In genomic region chr10:72088879-72089585, GRCh38 we compare ENCODE assay signal across 8 cellular contexts. TPM values are rescaled to one million over a fixed set of nuclear protein-coding genes. Genes with fewer than 3 reads are reported as not detected.
DNase-seq lines count a peak whose midpoint lies in the region; ATAC-seq lines count a peak whose summit lies in the region.

No MANE protein-coding gene starts in this region.

- H3K4me1 ChIP-seq in CD4-positive, alpha-beta memory T cell (ENCODE audit: insufficient read depth, low read length) = peaks cover 48% of the 10 kb centered on the region
- H3K4me1 ChIP-seq in iPS-15b (ENCODE audit: control insufficient read depth, insufficient read depth, low read length) = peaks cover 16% of the 10 kb centered on the region

- peaks cover 0 to 5% (median 0%) of the 10 kb centered on the region in 8 donors for H3K9me3 Mint-ChIP-seq in CD4-positive, alpha-beta memory T cell
- no peaks in the 10 kb centered on the region for H3K9me3 Mint-ChIP-seq in activated T-helper 17 cell treated with anti-CD3 and anti-CD28 coated beads, Interleukin-2, amount 50 U/mL, for 72 hours

- peak overlapping the region; percentile 97 to 100 (median 100) for H3K27ac Mint-ChIP-seq in CD4-positive, alpha-beta memory T cell
- peak overlapping the region; percentile 98 for H3K27ac Mint-ChIP-seq in activated T-helper 17 cell treated with anti-CD3 and anti-CD28 coated beads, Interleukin-2, amount 50 U/mL, for 72 hours

- CTCF ChIA-PET in CD4-positive, alpha-beta memory T cell (lab: Charles Lee; ENCODE audit: partially characterized antibody) = interaction anchor here (0.5 to 4.1 kb wide), 19 partner anchors 8 to 771 kb away, joined by 3 to 24 read pairs (median 4); partner anchors contain the start of genes ANAPC16 and ASCC1

- POLR2A ChIA-PET in CD4-positive, alpha-beta memory T cell (lab: Charles Lee; ENCODE audit: partially characterized antibody) = interaction anchor here (0.6 to 14.0 kb wide), 26 partner anchors 10 to 266 kb away, joined by 3 to 329 read pairs (median 14); partner anchors contain the start of genes ANAPC16, ASCC1, DDIT4 and DNAJB12

- H3K27me3 ChIP-seq in CD4-positive, alpha-beta memory T cell (ENCODE audit: insufficient read depth, low read length) = no peaks in the 10 kb centered on the region
- H3K27me3 ChIP-seq in iPS-15b (ENCODE audit: control insufficient read depth, insufficient read depth, low read length) = peaks cover 52% of the 10 kb centered on the region

- H3K4me1 Mint-ChIP-seq in CD4-positive, alpha-beta memory T cell = peaks cover 31 to 58% (median 43%) of the 10 kb centered on the region in 4 donors
- H3K4me1 Mint-ChIP-seq in activated T-helper 17 cell treated with anti-CD3 and anti-CD28 coated beads, Interleukin-2, amount 50 U/mL, for 72 hours = peaks cover 36% of the 10 kb centered on the region

- H3K4me3 ChIP-seq in CD4-positive, alpha-beta memory T cell (ENCODE audit: low read length in 2 of 2) = peak overlapping the region; percentile 82 to 98
- H3K4me3 ChIP-seq in iPS-15b (ENCODE audit: low read depth, low read length) = peak overlapping the region; percentile 55

- H3K36me3 Mint-ChIP-seq in CD4-positive, alpha-beta memory T cell = peaks cover 21 to 40% of the 10 kb centered on the region in 2 donors
- peaks cover 46% of the 10 kb centered on the region for H3K36me3 Mint-ChIP-seq in activated T-helper 17 cell treated with anti-CD3 and anti-CD28 coated beads, Interleukin-2, amount 50 U/mL, for 72 hours (ENCODE audit: low read depth)

- H3K27me3 Mint-ChIP-seq in CD4-positive, alpha-beta memory T cell = peaks cover 0 to 2% of the 10 kb centered on the region in 2 donors
- H3K27me3 Mint-ChIP-seq in activated T-helper 17 cell treated with anti-CD3 and anti-CD28 coated beads, Interleukin-2, amount 50 U/mL, for 72 hours = no peaks in the 10 kb centered on the region

- ATAC-seq in activated T-helper 17 cell treated with anti-CD3 and anti-CD28 coated beads, Interleukin-2, amount 50 U/mL, for 72 hours (replicated peaks) = peak; percentile 57
- ATAC-seq in HG03442 (IDR thresholded peaks at IDR 0.05; ENCODE audit: unreplicated experiment) (no peak), HG03159 (IDR thresholded peaks at IDR 0.05; ENCODE audit: unreplicated experiment) (no peak)

- peak overlapping the region; percentile 97 to 100 (median 100) for H3K4me3 Mint-ChIP-seq in CD4-positive, alpha-beta memory T cell
- H3K4me3 Mint-ChIP-seq in activated T-helper 17 cell treated with anti-CD3 and anti-CD28 coated beads, Interleukin-2, amount 50 U/mL, for 72 hours = peak overlapping the region; percentile 96

- H3K9me3 ChIP-seq in CD4-positive, alpha-beta memory T cell (ENCODE audit: control insufficient read depth in 1 of 2, low read length in 2 of 2) = no peaks in the 10 kb centered on the region
- H3K9me3 ChIP-seq in iPS-15b (ENCODE audit: control insufficient read depth, insufficient read depth, low read length) = no peaks in the 10 kb centered on the region

- H3K9ac ChIP-seq in iPS-15b (ENCODE audit: low read depth, low read length) = no peak overlapping the region

- DNase-seq in CD4-positive, alpha-beta memory T cell = peak in 1 of 5 donors; percentile 78
- DNase-seq in NCI-H1694 treated with DMSO at 0.1 percent for 48 hours (lab: John Stamatoyannopoulos, UW) (peak; percentile 42), NCI-H1105 treated with DMSO at 0.1 percent for 48 hours (lab: John Stamatoyannopoulos, UW) (no peak)
- peak; percentile 32 to 45 for DNase-seq in stimulated activated CD4-positive, alpha-beta T cell treated with anti-CD3 and anti-CD28 coated beads, Interleukin-4, amount 100 ng/mL, for 4 hours

- H3K36me3 ChIP-seq in CD4-positive, alpha-beta memory T cell (ENCODE audit: insufficient read depth, low read length) = peaks cover 24% of the 10 kb centered on the region
- no peaks in the 10 kb centered on the region for H3K36me3 ChIP-seq in iPS-15b (ENCODE audit: control insufficient read depth, insufficient read depth, low read length)

- peak overlapping the region; percentile 94 for H3K27ac ChIP-seq in CD4-positive, alpha-beta memory T cell (ENCODE audit: low read depth, low read length)

- intact Hi-C loops in CD4-positive, alpha-beta memory T cell (cut with micrococcal nuclease) = loop anchor here (1.0 to 10.0 kb wide), 5 partner anchors 18 to 344 kb away; no protein-coding TSS in a partner anchor

RNA-seq across cellular contexts. Expression of gene SPOCK2, which starts 0.7 kb away (rescaled TPM):
- total RNA-seq in CD4-positive, alpha-beta memory T cell = 100 to 1,000 TPM; 552 to 556 TPM
- 100 to 1,000 TPM; 174 to 260 TPM for polyA plus RNA-seq in CD4-positive, alpha-beta memory T cell
- total RNA-seq in activated T-helper 17 cell treated with anti-CD3 and anti-CD28 coated beads, Interleukin-2, amount 50 U/mL, for 72 hours = 100 to 1,000 TPM; 161 to 191 TPM
